1 cellular context compared by ENCODE assay signal in genomic region chr19:400976-401835, GRCh38.
TF ChIP-seq lines count a peak whose summit lies in the region.

No MANE protein-coding gene starts in this region.

TF ChIP-seq in HepG2, 621 proteins besides CTCF, POLR2A, EP300 and RAD21:
- no peak for TF ChIP-seq MEIS2 (CRISPR knock-in tag; IDR thresholded peaks at IDR 0.05)
TF ChIP-seq in HepG2: peak in this region for 0.
